Comparison of ENCODE assay signal across 14 cellular contexts in genomic region chrX:71102292-71102691, GRCh38. TPM values are rescaled to one million over a fixed set of nuclear protein-coding genes. Genes with fewer than 3 reads are reported as not detected.
DNase-seq lines count a peak whose midpoint lies in the region; ATAC-seq and TF ChIP-seq lines count a peak whose summit lies in the region.
"Had no signal": no experiment of that assay in that cellular context is flagged by ENCODE, and none has a peak within 500 bp of the region (broad histone marks: within the 10 kb centered on the region; RNA-seq: fewer than 3 reads in every experiment).

No MANE protein-coding gene starts in this region.

- H3K9me3 Mint-ChIP-seq in activated CD4-positive, alpha-beta T cell treated with anti-CD3 and anti-CD28 coated beads, Interleukin-2, amount 10 ng/mL, durations not matched to agents 24 days and 14 days, result no peaks in the 10 kb centered on the region
- H3K9me3 Mint-ChIP-seq in effector memory CD8-positive, alpha-beta T cell, result no peaks in the 10 kb centered on the region

- H3K27me3 Mint-ChIP-seq in activated CD4-positive, alpha-beta T cell treated with anti-CD3 and anti-CD28 coated beads, Interleukin-2, amount 10 ng/mL, durations not matched to agents 24 days and 14 days, result no peaks in the 10 kb centered on the region
- H3K27me3 Mint-ChIP-seq in effector memory CD8-positive, alpha-beta T cell, result no peaks in the 10 kb centered on the region

- DNase-seq in activated CD4-positive, alpha-beta T cell treated with anti-CD3 and anti-CD28 coated beads, Interleukin-2, amount 10 ng/mL, durations not matched to agents 24 days and 14 days, result no peak
- no peak for DNase-seq in activated CD4-positive, alpha-beta T cell treated with anti-CD3 and anti-CD28 coated beads, Interleukin-2, amount 50 U/mL, for 48 hours
- DNase-seq in SK-N-MC (ENCODE audit: low read depth, low spot score) (no peak), smooth muscle cell (lab: John Stamatoyannopoulos, UW; ENCODE audit: unreplicated experiment) (no peak), NCI-H2081 treated with DMSO at 0.1 percent for 48 hours (lab: John Stamatoyannopoulos, UW) (no peak), body of pancreas (no peak)
- DNase-seq in effector memory CD8-positive, alpha-beta T cell, result no peak
- DNase-seq: left ventricle myocardium superior, NCI-H2029 treated with DMSO at 0.1 percent for 48 hours had no signal

- peaks cover 33% of the 10 kb centered on the region for H3K36me3 Mint-ChIP-seq in activated CD4-positive, alpha-beta T cell treated with anti-CD3 and anti-CD28 coated beads, Interleukin-2, amount 10 ng/mL, durations not matched to agents 24 days and 14 days (ENCODE audit: low read depth)
- H3K36me3 Mint-ChIP-seq in effector memory CD8-positive, alpha-beta T cell (ENCODE audit: insufficient read depth), result peaks cover 55% of the 10 kb centered on the region

- H3K36me3 ChIP-seq in SK-N-MC (ENCODE audit: insufficient read depth, low read length) (no peaks in the 10 kb centered on the region), smooth muscle cell (ENCODE audit: low read depth) (no peaks in the 10 kb centered on the region), body of pancreas (replicated peaks in 1 of 2; ENCODE audit: insufficient read depth in 1 of 2, low read depth in 2 of 2) (no peaks in the 10 kb centered on the region)

- no peaks in the 10 kb centered on the region for H3K9me3 ChIP-seq in SK-N-MC (ENCODE audit: low read depth, low read length)
- H3K9me3 ChIP-seq in smooth muscle cell (replicated peaks; ENCODE audit: low read depth), result no peaks in the 10 kb centered on the region
- H3K9me3 ChIP-seq in body of pancreas, result no peaks in the 10 kb centered on the region

- H3K27ac ChIP-seq in SK-N-MC (peak overlapping the region; percentile 95), smooth muscle cell (ENCODE audit: low read depth) (peak overlapping the region; percentile 28), body of pancreas (no peak overlapping the region)

- no peak overlapping the region for H3K4me3 ChIP-seq in SK-N-MC
- H3K4me3 ChIP-seq in smooth muscle cell, result no peak overlapping the region
- no peak overlapping the region for H3K4me3 ChIP-seq in body of pancreas
- H3K4me3 ChIP-seq: skin epidermis had no signal

- no peak overlapping the region for H2AFZ ChIP-seq in smooth muscle cell (ENCODE audit: low read depth)

- ATAC-seq in effector memory CD8-positive, alpha-beta T cell (replicated peaks), result no peak
- ATAC-seq in GM19452 (IDR thresholded peaks at IDR 0.05; ENCODE audit: unreplicated experiment), result no peak
- ATAC-seq in body of pancreas, result no peak

- no peak for TF ChIP-seq POLR2A in body of pancreas (IDR thresholded peaks at IDR 0.05)

- H3K79me2 ChIP-seq in smooth muscle cell (ENCODE audit: low read depth), result no peaks in the 10 kb centered on the region

- 25% methylated on average over 3 of the region's 3 CpGs for WGBS in smooth muscle cell (ENCODE audit: low lambda C conversion rate)
- WGBS in body of pancreas, 2 donors, result 60 to 67% methylated on average over 2 to 3 of the region's 3 CpGs

- no peaks in the 10 kb centered on the region for H3K4me1 ChIP-seq in smooth muscle cell (ENCODE audit: low read depth)
- peaks cover 14% of the 10 kb centered on the region for H3K4me1 ChIP-seq in body of pancreas

- H3F3A ChIP-seq in smooth muscle cell (ENCODE audit: low read depth), result no peaks in the 10 kb centered on the region

- no peak for TF ChIP-seq CTCF in smooth muscle cell (IDR thresholded peaks at IDR 0.05; ENCODE audit: borderline replicate concordance, insufficient read depth, poor library complexity, severe bottlenecking)
- no peak for TF ChIP-seq CTCF in body of pancreas (IDR thresholded peaks at IDR 0.05)

- no peaks in the 10 kb centered on the region for H4K20me1 ChIP-seq in smooth muscle cell (ENCODE audit: low read depth)

- H3K27me3 ChIP-seq in smooth muscle cell (ENCODE audit: low read depth) (no peaks in the 10 kb centered on the region), body of pancreas (no peaks in the 10 kb centered on the region)

- H3K4me1 Mint-ChIP-seq in activated CD4-positive, alpha-beta T cell treated with anti-CD3 and anti-CD28 coated beads, Interleukin-2, amount 10 ng/mL, durations not matched to agents 24 days and 14 days, result peaks cover 58% of the 10 kb centered on the region
- peaks cover 60% of the 10 kb centered on the region in 2 donors for H3K4me1 Mint-ChIP-seq in effector memory CD8-positive, alpha-beta T cell (ENCODE audit: low read depth in 2 of 2)

- H3K27ac Mint-ChIP-seq in activated CD4-positive, alpha-beta T cell treated with anti-CD3 and anti-CD28 coated beads, Interleukin-2, amount 10 ng/mL, durations not matched to agents 24 days and 14 days, result peak overlapping the region; percentile 92
- peak overlapping the region; percentile 93 for H3K27ac Mint-ChIP-seq in effector memory CD8-positive, alpha-beta T cell

- H3K9ac ChIP-seq in SK-N-MC (ENCODE audit: insufficient read length) (no peak overlapping the region), smooth muscle cell (ENCODE audit: low read depth) (no peak overlapping the region)

- intact Hi-C loops in activated CD4-positive, alpha-beta T cell treated with anti-CD3 and anti-CD28 coated beads, Interleukin-2, amount 10 ng/mL, durations not matched to agents 24 days and 14 days (cut with micrococcal nuclease), result loop anchor here (10.0 kb wide), 1 partner anchor 153 kb away; the partner anchor contains the start of gene ZMYM3
- intact Hi-C loops in body of pancreas (cut with DNase I), result no loop called here

- no peak overlapping the region for H3K4me2 ChIP-seq in smooth muscle cell

- H3K4me3 Mint-ChIP-seq in activated CD4-positive, alpha-beta T cell treated with anti-CD3 and anti-CD28 coated beads, Interleukin-2, amount 10 ng/mL, durations not matched to agents 24 days and 14 days, result no peak overlapping the region
- H3K4me3 Mint-ChIP-seq in effector memory CD8-positive, alpha-beta T cell, result peak overlapping the region; percentile 77 to 78

RNA-seq across cellular contexts. Expression of gene CXorf65, which starts 4.2 kb away (rescaled TPM):
- 17.9 and 24.9 TPM in 2 replicates for total RNA-seq in activated CD4-positive, alpha-beta T cell treated with anti-CD3 and anti-CD28 coated beads, Interleukin-2, amount 10 ng/mL, durations not matched to agents 24 days and 14 days
- total RNA-seq in smooth muscle cell (not detected in 2 replicates), body of pancreas (not detected)
- not detected in 2 replicates for polyA plus RNA-seq in smooth muscle cell
- total RNA-seq: dermis microvascular lymphatic vessel endothelial cell, H9, left ventricle myocardium superior, M059J had no signal

RNA-seq across cellular contexts. Expression of gene FOXO4, which starts 6.6 kb away (rescaled TPM):
- 9.4 and 9.8 TPM in 2 replicates for total RNA-seq in activated CD4-positive, alpha-beta T cell treated with anti-CD3 and anti-CD28 coated beads, Interleukin-2, amount 10 ng/mL, durations not matched to agents 24 days and 14 days
- total RNA-seq in smooth muscle cell (3.9 and 4.1 TPM in 2 replicates), body of pancreas (10 to 100 TPM; 10.9 to 16.5 TPM)
- 2.1 and 3.4 TPM in 2 replicates for polyA plus RNA-seq in smooth muscle cell

RNA-seq across cellular contexts. Expression of gene IL2RG, which starts 9.1 kb away (rescaled TPM):
- 337 and 348 TPM in 2 replicates for total RNA-seq in activated CD4-positive, alpha-beta T cell treated with anti-CD3 and anti-CD28 coated beads, Interleukin-2, amount 10 ng/mL, durations not matched to agents 24 days and 14 days
- total RNA-seq in smooth muscle cell, result not detected in 2 replicates
- not detected in 2 replicates for polyA plus RNA-seq in smooth muscle cell
- total RNA-seq in body of pancreas, result 1 to 10 TPM in 1 of 2 donors, under 1 TPM in 1; 0.52 to 8.2 TPM
- total RNA-seq: H9 had no signal

RNA-seq across cellular contexts. Expression of gene MED12, which starts 16.1 kb away (rescaled TPM):
- 61.0 and 65.9 TPM in 2 replicates for total RNA-seq in activated CD4-positive, alpha-beta T cell treated with anti-CD3 and anti-CD28 coated beads, Interleukin-2, amount 10 ng/mL, durations not matched to agents 24 days and 14 days
- total RNA-seq in smooth muscle cell (19.6 and 25.4 TPM in 2 replicates), body of pancreas (10 to 100 TPM; 26.4 to 83.0 TPM)
- 11.8 and 13.6 TPM in 2 replicates for polyA plus RNA-seq in smooth muscle cell

RNA-seq across cellular contexts. Expression of gene SNX12, which starts 34.2 kb away (rescaled TPM):
- 56.0 and 57.1 TPM in 2 replicates for total RNA-seq in activated CD4-positive, alpha-beta T cell treated with anti-CD3 and anti-CD28 coated beads, Interleukin-2, amount 10 ng/mL, durations not matched to agents 24 days and 14 days
- 27.4 and 27.6 TPM in 2 replicates for total RNA-seq in smooth muscle cell
- polyA plus RNA-seq in smooth muscle cell, result 6.4 and 11.8 TPM in 2 replicates
- total RNA-seq in body of pancreas, result 10 to 100 TPM; 16.2 to 20.0 TPM

Comparison
In these comparisons a context has a peak if more than half of its experiments do, and no peak if none do; other contexts are left out.
1. H3K27ac ChIP-seq: peak in SK-N-MC (single experiment) and smooth muscle cell (single experiment); none in body of pancreas (0 of 4).
2. RNA of gene CXorf65, which starts 4.2 kb away (total RNA-seq): 17.9 to 24.9 TPM in activated CD4-positive, alpha-beta T cell treated with anti-CD3 and anti-CD28 coated beads, Interleukin-2, amount 10 ng/mL, durations not matched to agents 24 days and 14 days; not detected in smooth muscle cell and not detected in body of pancreas; every median in the first group is over 10 times any median in the second.
3. RNA of gene IL2RG, which starts 9.1 kb away (total RNA-seq): 337 to 348 TPM in activated CD4-positive, alpha-beta T cell treated with anti-CD3 and anti-CD28 coated beads, Interleukin-2, amount 10 ng/mL, durations not matched to agents 24 days and 14 days; 0.52 to 8.2 TPM in body of pancreas and not detected in smooth muscle cell; every median in the first group is over 10 times any median in the second.